24 cellular contexts compared by ENCODE assay signal in the genomic region with DNA sequence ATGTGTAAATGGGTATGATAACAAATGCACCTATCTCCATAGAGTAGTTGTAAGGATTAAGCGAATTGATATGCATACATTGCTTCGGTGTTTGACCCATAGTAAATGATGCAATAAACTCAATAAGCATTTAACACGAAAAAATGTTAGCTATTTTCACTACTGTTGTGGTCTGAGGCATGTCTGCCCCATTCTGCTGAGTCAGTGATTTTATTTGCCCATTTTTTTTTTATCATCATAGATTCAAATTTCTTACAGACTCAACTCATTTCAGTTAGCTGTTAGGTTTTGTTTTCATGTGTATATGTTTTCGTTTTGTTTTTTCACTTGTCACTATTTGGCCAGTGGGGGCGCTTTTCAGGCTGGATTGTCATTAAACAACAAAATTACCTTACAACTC. TPM values are rescaled to one million over a fixed set of nuclear protein-coding genes. Genes with fewer than 3 reads are reported as not detected.
DNase-seq lines count a peak whose midpoint lies in the region; ATAC-seq, FAIRE-seq and TF ChIP-seq lines count a peak whose summit lies in the region.
"Had no signal": no experiment of that assay in that cellular context is flagged by ENCODE, and none has a peak within 500 bp of the region (broad histone marks: within the 10 kb centered on the region; RNA-seq: fewer than 3 reads in every experiment).

No MANE protein-coding gene starts in this region.

- FAIRE-seq in A549 (lab: Jason Lieb, UNC), result no peak
- FAIRE-seq: G401.6, GM18507 had no signal

- H3K27ac Mint-ChIP-seq in endodermal cell (no peak overlapping the region), endothelial cell (ENCODE audit: unreplicated experiment) (no peak overlapping the region)
- H3K27ac Mint-ChIP-seq in activated naive CD4-positive, alpha-beta T cell treated with anti-CD3 and anti-CD28 coated beads for 36 hours, result no peak overlapping the region
- H3K27ac Mint-ChIP-seq: CD4-positive, alpha-beta memory T cell; T-helper 1 cell treated with Interleukin-12 subunit alpha and Interleukin-12 subunit beta and Interleukin-4 antibody, amounts not matched to agents 30 μg/mL and 1 μg/mL, for 36 hours had no signal

- no peaks in the 10 kb centered on the region for H3K9me3 ChIP-seq in A549
- H3K9me3 ChIP-seq in OCI-LY7 (ENCODE audit: low read length), result no peaks in the 10 kb centered on the region
- H3K9me3 ChIP-seq in endodermal cell (ENCODE audit: control insufficient read depth, low read length), result no peaks in the 10 kb centered on the region
- no peaks in the 10 kb centered on the region for H3K9me3 ChIP-seq in vagina
- H3K9me3 ChIP-seq: BLaER1, SJSA1 had no signal

- peaks cover 45% of the 10 kb centered on the region for H3K9me3 Mint-ChIP-seq in endodermal cell
- H3K9me3 Mint-ChIP-seq in endothelial cell (ENCODE audit: unreplicated experiment), result no peaks in the 10 kb centered on the region
- H3K9me3 Mint-ChIP-seq in activated naive CD4-positive, alpha-beta T cell treated with anti-CD3 and anti-CD28 coated beads for 36 hours, result no peaks in the 10 kb centered on the region
- H3K9me3 Mint-ChIP-seq: CD4-positive, alpha-beta memory T cell; T-helper 1 cell treated with Interleukin-12 subunit alpha and Interleukin-12 subunit beta and Interleukin-4 antibody, amounts not matched to agents 30 μg/mL and 1 μg/mL, for 36 hours had no signal

- TF ChIP-seq POLR2A in A549 (IDR thresholded peaks at IDR 0.05; ENCODE audit: low read length) (no peak), vagina (IDR thresholded peaks at IDR 0.05) (no peak)

- TF ChIP-seq CTCF in A549 (IDR thresholded peaks at IDR 0.05) (no peak), GM12873 (IDR thresholded peaks at IDR 0.05; ENCODE audit: insufficient read depth, low read depth, low read length, missing control alignments) (peak; percentile 6), OCI-LY7 (conservative IDR thresholded peaks at IDR 0.05; ENCODE audit: low read length) (0 out of 2 replicates have a peak, but pooled peaks have one; percentile 25), endodermal cell (conservative IDR thresholded peaks at IDR 0.05) (peak; percentile 44), endothelial cell (IDR thresholded peaks at IDR 0.05; ENCODE audit: unreplicated experiment) (no peak), vagina (IDR thresholded peaks at IDR 0.05) (no peak)

- BruUV-seq in OCI-LY7 (replicated peaks; lab: Mats Ljungman, UMichigan), result no TSS peak

- no peak for DNase-seq in A549 (ENCODE audit: low read depth in 1 of 2, low spot score in 1 of 2)
- no peak for DNase-seq in OCI-LY7 (ENCODE audit: low spot score)
- no peak for DNase-seq in endodermal cell
- no peak for DNase-seq in endothelial cell (ENCODE audit: low spot score)
- DNase-seq in activated naive CD4-positive, alpha-beta T cell treated with anti-CD3 and anti-CD28 coated beads for 36 hours, result no peak
- no peak for DNase-seq in vagina (ENCODE audit: extremely low spot score in 2 of 2)
- DNase-seq: CD4-positive, alpha-beta memory T cell; DND-41; GOT3; KG1; NCI-H1092 treated with DMSO at 0.1 percent for 48 hours; NCI-H1436 treated with DMSO at 0.1 percent for 48 hours; NCI-H2029; NCI-H226; NCI-H524; NCI-H774; NK-92 treated with Interleukin-12 subunit alpha and Interleukin-12 subunit beta, amount 100 ng/mL, for 24 hours had no signal

- no peak overlapping the region for H2AFZ ChIP-seq in OCI-LY7 (ENCODE audit: low read length)

- no peaks in the 10 kb centered on the region for H3K79me2 ChIP-seq in OCI-LY7 (ENCODE audit: insufficient read depth, low read depth, low read length)

- H3K9me2 ChIP-seq in OCI-LY7 (ENCODE audit: insufficient read depth, low read length), result no peaks in the 10 kb centered on the region

- H3K4me3 Mint-ChIP-seq in endodermal cell (no peak overlapping the region), endothelial cell (ENCODE audit: unreplicated experiment) (no peak overlapping the region)
- no peak overlapping the region for H3K4me3 Mint-ChIP-seq in activated naive CD4-positive, alpha-beta T cell treated with anti-CD3 and anti-CD28 coated beads for 36 hours
- H3K4me3 Mint-ChIP-seq: CD4-positive, alpha-beta memory T cell; T-helper 1 cell treated with Interleukin-12 subunit alpha and Interleukin-12 subunit beta and Interleukin-4 antibody, amounts not matched to agents 30 μg/mL and 1 μg/mL, for 36 hours had no signal

- POLR2A ChIA-PET in A549 (lab: Yijun Ruan, JAX) (no interaction called here), OCI-LY7 (lab: Charles Lee) (no interaction called here)

- intact Hi-C loops in OCI-LY7 (cut with micrococcal nuclease; ENCODE audit: unreplicated experiment) (no loop called here), vagina (cut with DNase I) (no loop called here)
- intact Hi-C loops in activated naive CD4-positive, alpha-beta T cell treated with anti-CD3 and anti-CD28 coated beads for 36 hours (cut with micrococcal nuclease), result no loop called here

- no peaks in the 10 kb centered on the region for H3K36me3 Mint-ChIP-seq in endodermal cell (ENCODE audit: low read depth)
- H3K36me3 Mint-ChIP-seq in endothelial cell (ENCODE audit: low read depth, unreplicated experiment), result no peaks in the 10 kb centered on the region
- no peaks in the 10 kb centered on the region for H3K36me3 Mint-ChIP-seq in activated naive CD4-positive, alpha-beta T cell treated with anti-CD3 and anti-CD28 coated beads for 36 hours (ENCODE audit: low read depth)
- H3K36me3 Mint-ChIP-seq: CD4-positive, alpha-beta memory T cell had no signal

- H3K27me3 ChIP-seq in endodermal cell (ENCODE audit: control insufficient read depth, insufficient read depth, low read length, poor library complexity, severe bottlenecking) (peaks cover 12% of the 10 kb centered on the region), vagina (no peaks in the 10 kb centered on the region)
- H3K27me3 ChIP-seq: BLaER1, SJSA1 had no signal

- no peak overlapping the region for H3K9ac ChIP-seq in endodermal cell (ENCODE audit: extremely low read depth, low read length, poor library complexity, severe bottlenecking)
- H3K9ac ChIP-seq: BLaER1 had no signal

- H3K27me3 Mint-ChIP-seq in endodermal cell (ENCODE audit: insufficient read depth) (peaks cover 9% of the 10 kb centered on the region), endothelial cell (ENCODE audit: unreplicated experiment) (peaks cover 2% of the 10 kb centered on the region)
- no peaks in the 10 kb centered on the region for H3K27me3 Mint-ChIP-seq in activated naive CD4-positive, alpha-beta T cell treated with anti-CD3 and anti-CD28 coated beads for 36 hours (ENCODE audit: low read depth)
- H3K27me3 Mint-ChIP-seq: CD4-positive, alpha-beta memory T cell had no signal

- no peaks in the 10 kb centered on the region for H3K36me3 ChIP-seq in OCI-LY7 (ENCODE audit: insufficient read depth, low read length)
- H3K36me3 ChIP-seq in endodermal cell (ENCODE audit: control insufficient read depth, insufficient read depth, low read length), result no peaks in the 10 kb centered on the region
- H3K36me3 ChIP-seq in vagina, result no peaks in the 10 kb centered on the region
- H3K36me3 ChIP-seq: BLaER1, SJSA1 had no signal

- WGBS in A549 (ENCODE audit: missing lambda C conversion rate), result 25% methylated on average over 5 of the region's 5 CpGs
- 84% methylated on average over 4 of the region's 5 CpGs; no CpG with 5 or more reads in 1 of the 2 experiments for WGBS in endodermal cell (ENCODE audit: insufficient coverage in 1 of 2, insufficient read length in 1 of 2), 2 experiments

- TF ChIP-seq EP300 in A549 (IDR thresholded peaks at IDR 0.05), result no peak

- CTCF ChIA-PET in A549 (lab: Yijun Ruan, JAX) (interaction anchor here (0.6 kb wide), 1 partner anchor 439 kb away, joined by 3 read pairs; no protein-coding TSS in a partner anchor), OCI-LY7 (lab: Charles Lee; ENCODE audit: unreplicated experiment) (no interaction called here)
- CTCF ChIA-PET in activated naive CD4-positive, alpha-beta T cell treated with anti-CD3 and anti-CD28 coated beads for 36 hours (lab: Charles Lee), result no interaction called here

- no peaks in the 10 kb centered on the region for H4K20me1 ChIP-seq in OCI-LY7 (ENCODE audit: insufficient read depth, low read length)
- H4K20me1 ChIP-seq: BLaER1 had no signal

- no peak for TF ChIP-seq RAD21 in A549 (conservative IDR thresholded peaks at IDR 0.05 in 1 of 2, IDR thresholded peaks at IDR 0.05 in 1 of 2)

- H3K27ac ChIP-seq in A549 (no peak overlapping the region), OCI-LY7 (ENCODE audit: low read depth, low read length, poor library complexity, severe bottlenecking) (no peak overlapping the region), endodermal cell (ENCODE audit: low read depth, low read length) (no peak overlapping the region), vagina (no peak overlapping the region)
- H3K27ac ChIP-seq: BLaER1, SJSA1 had no signal

- ATAC-seq in A549, result no peak
- ATAC-seq: Right ventricle myocardium inferior had no signal

- no peaks in the 10 kb centered on the region for H3K4me1 ChIP-seq in A549
- H3K4me1 ChIP-seq in OCI-LY7 (ENCODE audit: insufficient read depth, low read length, poor library complexity, severe bottlenecking), result no peaks in the 10 kb centered on the region
- no peaks in the 10 kb centered on the region for H3K4me1 ChIP-seq in endodermal cell (ENCODE audit: control insufficient read depth, insufficient read depth, low read length)
- H3K4me1 ChIP-seq in vagina, result no peaks in the 10 kb centered on the region
- H3K4me1 ChIP-seq: BLaER1, SJSA1 had no signal

- H3K4me1 Mint-ChIP-seq in endodermal cell (no peaks in the 10 kb centered on the region), endothelial cell (ENCODE audit: unreplicated experiment) (no peaks in the 10 kb centered on the region)
- H3K4me1 Mint-ChIP-seq in activated naive CD4-positive, alpha-beta T cell treated with anti-CD3 and anti-CD28 coated beads for 36 hours (ENCODE audit: low read depth), result no peaks in the 10 kb centered on the region
- H3K4me1 Mint-ChIP-seq: CD4-positive, alpha-beta memory T cell had no signal

- H3K4me2 ChIP-seq in A549 (no peak overlapping the region), OCI-LY7 (ENCODE audit: low read length) (no peak overlapping the region)
- H3K4me2 ChIP-seq: BLaER1 had no signal

- H3K4me3 ChIP-seq in A549 (no peak overlapping the region), OCI-LY7 (ENCODE audit: low read depth, low read length, poor library complexity, severe bottlenecking) (no peak overlapping the region), endodermal cell (ENCODE audit: low read length) (no peak overlapping the region), vagina (no peak overlapping the region)
- H3K4me3 ChIP-seq: BLaER1, SJSA1 had no signal

RNA-seq across cellular contexts. Expression of gene ARHGEF9, which starts 27.8 kb away (rescaled TPM):
- polyA plus RNA-seq in A549 (2011; rRNA removed) (14.5 and 15.4 TPM in 2 replicates), A549 (2017; fragmentation: RNase III; extraction: RNeasy Plus Mini Kit Qiagen cat#74134 plus additional on column Dnase treatment) (5.4 to 7.4 TPM (median 6.8 TPM) in 3 replicates)
- 6.3 and 6.5 TPM in 2 replicates for polyA plus RNA-seq in A549 (2012; cell fraction: cytosol; rRNA removed)
- polyA plus RNA-seq in A549 (2012; cell fraction: nucleus; rRNA removed), result 9.7 and 12.2 TPM in 2 replicates
- polyA minus RNA-seq in A549 (2011; rRNA and poly(A)+ RNA removed), result 19.9 and 23.3 TPM in 2 replicates
- 12.8 and 18.4 TPM in 2 replicates for total RNA-seq in OCI-LY7 (2014; rRNA removed; shearing (Covaris generic))
- total RNA-seq in OCI-LY7 (2022) (21.7 and 26.7 TPM in 2 replicates), endodermal cell (10 to 100 TPM; 12.2 to 16.8 TPM), endothelial cell (ENCODE audit: unreplicated experiment) (14.3 TPM), vagina (10.3 TPM)
- 37.5 TPM for polyA plus RNA-seq in endodermal cell (2013, experiment 1 of 2)
- polyA plus RNA-seq in endodermal cell (2013, experiment 2 of 2), result 37.1 TPM
- total RNA-seq in activated naive CD4-positive, alpha-beta T cell treated with anti-CD3 and anti-CD28 coated beads for 36 hours, result 10 to 100 TPM; 12.8 to 15.0 TPM

Comparison
In these comparisons a context has a peak if more than half of its experiments do, and no peak if none do; other contexts are left out.
1. CTCF ChIP-seq: peak in GM12873 (single experiment), OCI-LY7 (single experiment) and endodermal cell (single experiment); none in A549 (single experiment), endothelial cell (single experiment) and vagina (0 of 3).